Comparison of ENCODE assay signal across 13 cellular contexts in genomic region chr16:49641250-49641649, GRCh38.
"Had no signal": no experiment of that assay in that cellular context is flagged by ENCODE, and none has a peak within 500 bp of the region (broad histone marks: within the 10 kb centered on the region; RNA-seq: fewer than 3 reads in every experiment).

No MANE protein-coding gene starts in this region.

- H3K4me3 Mint-ChIP-seq: activated naive CD8-positive, alpha-beta T cell treated with anti-CD3 and anti-CD28 coated beads, Interleukin-2, amount 10 ng/mL, durations not matched to agents 7 days and 5 days; activated T-cell treated with anti-CD3 and anti-CD28 coated beads, Interleukin-2, amount 50 U/mL, for 4 hours; immature natural killer cell; naive thymus-derived CD8-positive, alpha-beta T cell had no signal

- H3K4me3 ChIP-seq: cardiac muscle cell, esophagus muscularis mucosa, lower lobe of right lung, upper lobe of right lung had no signal

- H3K27me3 Mint-ChIP-seq: activated naive CD8-positive, alpha-beta T cell treated with anti-CD3 and anti-CD28 coated beads, Interleukin-2, amount 10 ng/mL, durations not matched to agents 7 days and 5 days had no signal

- H3K9me3 ChIP-seq: esophagus muscularis mucosa, upper lobe of right lung had no signal

- H3K36me3 Mint-ChIP-seq: activated naive CD8-positive, alpha-beta T cell treated with anti-CD3 and anti-CD28 coated beads, Interleukin-2, amount 10 ng/mL, durations not matched to agents 7 days and 5 days; immature natural killer cell had no signal

- H3K4me1 Mint-ChIP-seq: activated naive CD8-positive, alpha-beta T cell treated with anti-CD3 and anti-CD28 coated beads, Interleukin-2, amount 10 ng/mL, durations not matched to agents 7 days and 5 days; immature natural killer cell had no signal

- H3K27me3 ChIP-seq: cardiac muscle cell, esophagus muscularis mucosa, upper lobe of right lung had no signal

- DNase-seq: activated CD4-positive, alpha-beta T cell treated with anti-CD3 and anti-CD28 coated beads for 1 hour; activated CD4-positive, alpha-beta T cell treated with anti-CD3 and anti-CD28 coated beads, Interleukin-2, amount 50 U/mL, for 48 hours; activated naive CD8-positive, alpha-beta T cell treated with anti-CD3 and anti-CD28 coated beads, Interleukin-2, amount 10 ng/mL, durations not matched to agents 7 days and 5 days; activated T-cell treated with anti-CD3 and anti-CD28 coated beads, Interleukin-2, amount 50 U/mL, for 4 hours; immature natural killer cell; lower lobe of right lung; naive thymus-derived CD8-positive, alpha-beta T cell; occipital lobe; stimulated activated naive CD4-positive, alpha-beta T cell; upper lobe of right lung had no signal

- ATAC-seq: activated T-cell treated with anti-CD3 and anti-CD28 coated beads, Interleukin-2, amount 50 U/mL, for 4 hours; lower lobe of right lung; naive thymus-derived CD8-positive, alpha-beta T cell; sciatic nerve; upper lobe of right lung had no signal

- H3K27ac Mint-ChIP-seq: activated naive CD8-positive, alpha-beta T cell treated with anti-CD3 and anti-CD28 coated beads, Interleukin-2, amount 10 ng/mL, durations not matched to agents 7 days and 5 days; immature natural killer cell; naive thymus-derived CD8-positive, alpha-beta T cell had no signal

- H3K36me3 ChIP-seq: cardiac muscle cell, upper lobe of right lung had no signal

- H3K27ac ChIP-seq: cardiac muscle cell, lower lobe of right lung, upper lobe of right lung had no signal
